Comparison of ENCODE assay signal across 19 cellular contexts in the genomic region with DNA sequence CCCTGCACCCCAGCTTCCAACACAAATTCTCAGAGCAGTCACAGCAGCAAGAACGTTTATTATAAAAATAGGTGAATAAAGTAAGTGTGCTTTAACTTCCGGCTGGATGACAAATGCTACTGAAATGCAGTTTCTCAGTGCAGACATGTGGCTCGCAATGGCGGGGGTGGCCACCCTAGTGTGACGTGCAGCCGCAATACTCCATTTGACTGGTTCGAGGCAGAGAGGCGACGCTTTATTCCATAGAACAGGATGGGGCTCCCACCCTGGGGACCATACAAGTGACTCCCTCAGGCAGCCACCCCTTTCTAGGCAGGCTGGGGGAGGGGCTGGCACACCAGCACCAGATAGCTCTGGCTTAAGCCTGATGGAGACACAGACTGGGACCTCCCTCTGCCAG. TPM values are rescaled to one million over a fixed set of nuclear protein-coding genes. Genes with fewer than 3 reads are reported as not detected.
DNase-seq lines count a peak whose midpoint lies in the region; ATAC-seq and TF ChIP-seq lines count a peak whose summit lies in the region.
"Had no signal": no experiment of that assay in that cellular context is flagged by ENCODE, and none has a peak within 500 bp of the region (broad histone marks: within the 10 kb centered on the region; RNA-seq: fewer than 3 reads in every experiment).

No MANE protein-coding gene starts in this region.

- no CpG with 5 or more reads among the region's 9 CpGs for WGBS in trophoblast cell (ENCODE audit: extremely low coverage, insufficient coverage, insufficient read length)
- 85 to 88% methylated on average over 9 of the region's 9 CpGs for whole genome bisulfite sequencing in lower leg skin, 2 donors

- no peak overlapping the region for H2BK120ac ChIP-seq in trophoblast cell (ENCODE audit: insufficient read depth, low read length, poor library complexity)

- peaks cover 3% of the 10 kb centered on the region for H3K79me2 ChIP-seq in trophoblast cell (ENCODE audit: control insufficient read depth, insufficient read depth, low read length, poor library complexity)
- H3K79me2 ChIP-seq: hepatocyte had no signal

- no peak for ATAC-seq in effector memory CD8-positive, alpha-beta T cell (replicated peaks)
- no peak for ATAC-seq in GM18867 (IDR thresholded peaks at IDR 0.05; ENCODE audit: unreplicated experiment)
- ATAC-seq: esophagus mucosa; left lobe of liver; naive thymus-derived CD8-positive, alpha-beta T cell; stimulated activated naive CD8-positive, alpha-beta T cell treated with anti-CD3 and anti-CD28 coated beads, Interleukin-15, Interleukin-2, amounts not matched to agents 100 U/mL and 50 U/mL, for 24 hours had no signal

- intact Hi-C loops in lower leg skin (cut with DNase I; ENCODE audit: low total_unique reads), result no loop called here

- H3K4me1 ChIP-seq in trophoblast cell (ENCODE audit: control insufficient read depth in 1 of 2, insufficient read depth in 2 of 2, low read length in 2 of 2), result peaks cover 32 to 37% of the 10 kb centered on the region in 2 experiments

- TF ChIP-seq POLR2A in lower leg skin (IDR thresholded peaks at IDR 0.05), result no peak

- H2BK5ac ChIP-seq in trophoblast cell (ENCODE audit: low read depth, low read length, poor library complexity), result no peak overlapping the region

- no peak overlapping the region for H3K27ac ChIP-seq in trophoblast cell (ENCODE audit: low read depth, low read length)
- H3K27ac ChIP-seq: 22Rv1, colonic mucosa, hepatocyte, right atrium auricular region, WERI-Rb-1 had no signal

- H2AFZ ChIP-seq in trophoblast cell (ENCODE audit: insufficient read depth, low read length, poor library complexity), result no peak overlapping the region
- H2AFZ ChIP-seq: hepatocyte had no signal

- peaks cover 29% of the 10 kb centered on the region for H3K79me1 ChIP-seq in trophoblast cell (ENCODE audit: low read length)

- DNase-seq in NCI-H82 (lab: John Stamatoyannopoulos, UW), result peak; percentile 5
- DNase-seq in NCI-H82 treated with DMSO at 0.1 percent for 48 hours (lab: John Stamatoyannopoulos, UW; ENCODE audit: unreplicated experiment), result no peak
- DNase-seq in effector memory CD8-positive, alpha-beta T cell, result no peak
- DNase-seq in trophoblast cell, result peak in 1 of 2 donors; percentile 51
- no peak for DNase-seq in NCI-H1092 treated with DMSO at 0.1 percent for 48 hours (lab: John Stamatoyannopoulos, UW)
- no peak for DNase-seq in lower leg skin (ENCODE audit: low spot score in 2 of 2)
- DNase-seq: activated naive CD8-positive, alpha-beta T cell treated with anti-CD3 and anti-CD28 coated beads, Interleukin-2, amount 10 ng/mL, durations not matched to agents 7 days and 5 days; colonic mucosa; DMS 273 treated with DMSO at 0.1 percent for 48 hours; naive thymus-derived CD8-positive, alpha-beta T cell; stimulated activated naive CD8-positive, alpha-beta T cell treated with anti-CD3 and anti-CD28 coated beads, Interleukin-15, Interleukin-2, amounts not matched to agents 100 U/mL and 50 U/mL, for 24 hours; WERI-Rb-1 had no signal

- H3K27me3 Mint-ChIP-seq in IgD-negative memory B cell, result no peaks in the 10 kb centered on the region
- no peaks in the 10 kb centered on the region for H3K27me3 Mint-ChIP-seq in effector memory CD8-positive, alpha-beta T cell
- H3K27me3 Mint-ChIP-seq: activated naive CD8-positive, alpha-beta T cell treated with anti-CD3 and anti-CD28 coated beads, Interleukin-2, amount 10 ng/mL, durations not matched to agents 7 days and 5 days; naive thymus-derived CD8-positive, alpha-beta T cell had no signal

- H3K4me3 ChIP-seq in trophoblast cell (ENCODE audit: low read depth, low read length) (no peak overlapping the region), lower leg skin (ENCODE audit: low read depth, poor library complexity, severe bottlenecking) (no peak overlapping the region)
- H3K4me3 ChIP-seq: colonic mucosa, hepatocyte, right atrium auricular region had no signal

- TF ChIP-seq CTCF in lower leg skin (IDR thresholded peaks at IDR 0.05), result no peak

- H4K91ac ChIP-seq in trophoblast cell (ENCODE audit: low read depth, low read length), result peak overlapping the region; percentile 12

- peak overlapping the region; percentile 20 for H3K14ac ChIP-seq in trophoblast cell (ENCODE audit: low read length)

- no peak overlapping the region for H2BK12ac ChIP-seq in trophoblast cell (ENCODE audit: low read length)

- no peak overlapping the region for H3K18ac ChIP-seq in trophoblast cell (ENCODE audit: low read length)

- no peak overlapping the region for H4K12ac ChIP-seq in trophoblast cell (ENCODE audit: low read depth, low read length)

- no peaks in the 10 kb centered on the region for H3K27me3 ChIP-seq in trophoblast cell (ENCODE audit: insufficient read depth, low read length)
- H3K27me3 ChIP-seq: colonic mucosa, hepatocyte, right atrium auricular region had no signal

- H3K9me3 ChIP-seq in trophoblast cell (ENCODE audit: insufficient read depth, low read depth, low read length), result peaks cover 2% of the 10 kb centered on the region
- H3K9me3 ChIP-seq: colonic mucosa had no signal

- H3K4ac ChIP-seq in trophoblast cell (ENCODE audit: low read depth, low read length), result no peak overlapping the region

- peaks cover 41 to 43% of the 10 kb centered on the region in 2 experiments for H3K36me3 ChIP-seq in trophoblast cell (ENCODE audit: control insufficient read depth in 1 of 2, insufficient read depth in 2 of 2, low read length in 2 of 2)

- H3K9me3 Mint-ChIP-seq in IgD-negative memory B cell, result no peaks in the 10 kb centered on the region
- H3K9me3 Mint-ChIP-seq in effector memory CD8-positive, alpha-beta T cell, result peaks cover 0 to 6% of the 10 kb centered on the region in 2 donors

- H3K9ac ChIP-seq in trophoblast cell (ENCODE audit: low read length), result no peak overlapping the region

- H3K36me3 Mint-ChIP-seq in IgD-negative memory B cell, result no peaks in the 10 kb centered on the region
- peaks cover 44% of the 10 kb centered on the region for H3K36me3 Mint-ChIP-seq in effector memory CD8-positive, alpha-beta T cell (ENCODE audit: insufficient read depth)

- no peak overlapping the region for H4K8ac ChIP-seq in trophoblast cell (ENCODE audit: low read depth, low read length)

- no peak overlapping the region for H3K4me2 ChIP-seq in trophoblast cell (ENCODE audit: low read length)
- H3K4me2 ChIP-seq: hepatocyte had no signal

- H3K4me3 Mint-ChIP-seq in IgD-negative memory B cell, result no peak overlapping the region
- no peak overlapping the region for H3K4me3 Mint-ChIP-seq in effector memory CD8-positive, alpha-beta T cell
- H3K4me3 Mint-ChIP-seq: activated naive CD8-positive, alpha-beta T cell treated with anti-CD3 and anti-CD28 coated beads, Interleukin-2, amount 10 ng/mL, durations not matched to agents 7 days and 5 days; naive thymus-derived CD8-positive, alpha-beta T cell had no signal

- no peak overlapping the region for H2AK5ac ChIP-seq in trophoblast cell (ENCODE audit: low read length)

- no peak overlapping the region for H3K23ac ChIP-seq in trophoblast cell (ENCODE audit: low read length)

- H3K4me1 Mint-ChIP-seq in IgD-negative memory B cell, result peaks cover 9 to 15% (median 14%) of the 10 kb centered on the region in 3 donors
- peaks cover 14 to 19% of the 10 kb centered on the region in 2 donors for H3K4me1 Mint-ChIP-seq in effector memory CD8-positive, alpha-beta T cell (ENCODE audit: low read depth in 2 of 2)

- peak overlapping the region; percentile 3 to 77 (median 74) for H3K27ac Mint-ChIP-seq in IgD-negative memory B cell
- peak overlapping the region; percentile 48 to 76 for H3K27ac Mint-ChIP-seq in effector memory CD8-positive, alpha-beta T cell

RNA-seq across cellular contexts. Expression of a gene that starts 14.5 kb away (rescaled TPM):
- polyA plus RNA-seq in IgD-negative memory B cell, result 54.5 TPM
- 52.2 and 57.7 TPM in 2 replicates for polyA plus RNA-seq in trophoblast cell (2013)
- total RNA-seq in lower leg skin, result 10 to 100 TPM; 37.9 to 42.5 (median 40.3) TPM

RNA-seq across cellular contexts. Expression of a gene that starts 51.3 kb away (rescaled TPM):
- polyA plus RNA-seq in IgD-negative memory B cell, result 22.7 TPM
- 21.3 and 21.9 TPM in 2 replicates for polyA plus RNA-seq in trophoblast cell (2013)
- total RNA-seq in lower leg skin, result 100 to 1,000 TPM; 106 to 291 (median 178) TPM
